Comparison of ENCODE assay signal across 3 cellular contexts in genomic region chr7:19744075-19744474, GRCh38.
TF ChIP-seq lines count a peak whose summit lies in the region.

No MANE protein-coding gene starts in this region.

TF ChIP-seq in A549, 52 proteins besides CTCF, POLR2A, EP300 and RAD21:
- TF ChIP-seq EHF (CRISPR knock-in tag; IDR thresholded peaks at IDR 0.05) (no peak), MAFK (IDR thresholded peaks at IDR 0.05; ENCODE audit: partially characterized antibody) (peak; percentile 93), JUN (IDR thresholded peaks at IDR 0.05) (no peak), TP53 (CRISPR knock-in tag; IDR thresholded peaks at IDR 0.05) (no peak), BHLHE40 (IDR thresholded peaks at IDR 0.05; ENCODE audit: low read depth, low read length) (no peak), JUNB (IDR thresholded peaks at IDR 0.05) (no peak)
TF ChIP-seq in A549: peak in this region for 1.

TF ChIP-seq in HCT116, 20 proteins besides CTCF, POLR2A, EP300 and RAD21:
- TF ChIP-seq POLR2AphosphoS5 (IDR thresholded peaks at IDR 0.05; ENCODE audit: low read depth, low read length) = no peak
- no peak for TF ChIP-seq ZFX (IDR thresholded peaks at IDR 0.05)
- no peak for TF ChIP-seq FOSL1 (IDR thresholded peaks at IDR 0.05; ENCODE audit: low read depth)
- no peak for TF ChIP-seq SRF (IDR thresholded peaks at IDR 0.05; ENCODE audit: low read depth)
- no peak for TF ChIP-seq YY1 (IDR thresholded peaks at IDR 0.05; ENCODE audit: extremely low read depth, insufficient replicate concordance, low read depth, low read length)
- TF ChIP-seq SIN3A (IDR thresholded peaks at IDR 0.05; ENCODE audit: low read depth) = no peak
TF ChIP-seq in HCT116: peak in this region for 0.

TF ChIP-seq in H1, 55 proteins besides CTCF, POLR2A, EP300 and RAD21:
- TF ChIP-seq MAFK (IDR thresholded peaks at IDR 0.05; ENCODE audit: low read depth, low read length) (peak; percentile 75; the same call in 1 of the 2 replicates), KDM4A (IDR thresholded peaks at IDR 0.05; ENCODE audit: low read depth, low read length, severe bottlenecking) (no peak)
